1 cellular context compared by ENCODE assay signal in genomic region chr4:186170966-186171365, GRCh38.
TF ChIP-seq lines count a peak whose summit lies in the region.

No MANE protein-coding gene starts in this region.

TF ChIP-seq in GM23338, 12 proteins besides CTCF, POLR2A, EP300 and RAD21 (continued from another document):
- no peak for TF ChIP-seq ZNF462 (CRISPR knock-in tag; IDR thresholded peaks at IDR 0.05)
- no peak for TF ChIP-seq ETS1 (IDR thresholded peaks at IDR 0.05)
- TF ChIP-seq JUNB (IDR thresholded peaks at IDR 0.05; ENCODE audit: unreplicated experiment) = no peak
- no peak for TF ChIP-seq NANOG (IDR thresholded peaks at IDR 0.05; ENCODE audit: borderline replicate concordance)
- TF ChIP-seq REST (IDR thresholded peaks at IDR 0.05; ENCODE audit: unreplicated experiment) = no peak
- no peak for TF ChIP-seq CREB1 (CRISPR knock-in tag; IDR thresholded peaks at IDR 0.05; ENCODE audit: low read depth)
